ENCODE assay signal across 9 cellular contexts in genomic region chr11:121054266-121054665, GRCh38. TPM values are rescaled to one million over a fixed set of nuclear protein-coding genes. Genes with fewer than 3 reads are reported as not detected.
"Had no signal": no experiment of that assay in that cellular context is flagged by ENCODE, and none has a peak within 500 bp of the region (broad histone marks: within the 10 kb centered on the region; RNA-seq: fewer than 3 reads in every experiment).

No MANE protein-coding gene starts in this region.

- H3K4me1 ChIP-seq: HAP-1 had no signal

- H3K9ac ChIP-seq: GM23248 had no signal

- H3K27ac Mint-ChIP-seq: IgD-negative memory B cell had no signal

- H2AFZ ChIP-seq: GM23248 had no signal

- H3K4me3 Mint-ChIP-seq: IgD-negative memory B cell had no signal

- DNase-seq: GM23248, GOT3, H7, KG1 had no signal

- ATAC-seq: HCT116 had no signal

- H3K4me3 ChIP-seq: GM23248, HAP-1 had no signal

- H3K27ac ChIP-seq: GM23248 had no signal

- H3K27me3 Mint-ChIP-seq: IgD-negative memory B cell had no signal

- H3K9me3 ChIP-seq: HAP-1 had no signal

- FAIRE-seq: HTR-8/SVneo had no signal

RNA-seq across cellular contexts. Expression of gene TECTA, which starts 46.8 kb away (rescaled TPM):
- total RNA-seq: HT-29 had no signal
- polyA plus RNA-seq: IgD-negative memory B cell had no signal
